16 cellular contexts compared by ENCODE assay signal in genomic region chr1:232223309-232223708, GRCh38.
"Had no signal": no experiment of that assay in that cellular context is flagged by ENCODE, and none has a peak within 500 bp of the region (broad histone marks: within the 10 kb centered on the region; RNA-seq: fewer than 3 reads in every experiment).

No MANE protein-coding gene starts in this region.

- H3K36me3 ChIP-seq: cardiac muscle cell, heart right ventricle, suprapubic skin, upper lobe of right lung had no signal

- H3K27me3 Mint-ChIP-seq: activated CD4-positive, alpha-beta T cell treated with anti-CD3 and anti-CD28 coated beads, Interleukin-2, amount 10 ng/mL, durations not matched to agents 7 days and 5 days; activated T-helper 17 cell treated with anti-CD3 and anti-CD28 coated beads, Interleukin-2, amount 50 U/mL, for 72 hours had no signal

- DNase-seq: activated CD4-positive, alpha-beta T cell treated with anti-CD3 and anti-CD28 coated beads, Interleukin-2, amount 10 ng/mL, durations not matched to agents 7 days and 5 days; activated CD4-positive, CD25-positive, alpha-beta regulatory T cell; activated CD8-positive, alpha-beta memory T cell treated with anti-CD3 and anti-CD28 coated beads for 24 hours; activated naive CD4-positive, alpha-beta T cell treated with anti-CD3 and anti-CD28 coated beads for 36 hours; effector CD8-positive, alpha-beta T cell; foreskin melanocyte; heart right ventricle; nucleus accumbens; psoas muscle; stimulated activated CD4-positive, alpha-beta T cell treated with anti-CD3 and anti-CD28 coated beads, Interleukin-2, amount 100 ng/mL, for 24 hours; stimulated activated naive CD4-positive, alpha-beta T cell treated with Interleukin-2 at 50 U/mL for 16 hours; upper lobe of right lung had no signal

- H3K4me3 ChIP-seq: cardiac muscle cell, heart right ventricle, psoas muscle, suprapubic skin, upper lobe of right lung had no signal

- H3K4me1 ChIP-seq: psoas muscle, upper lobe of right lung had no signal

- H3K27ac ChIP-seq: cardiac muscle cell, heart right ventricle, psoas muscle, suprapubic skin, upper lobe of right lung had no signal

- H3K9me3 Mint-ChIP-seq: activated CD4-positive, alpha-beta T cell treated with anti-CD3 and anti-CD28 coated beads, Interleukin-2, amount 10 ng/mL, durations not matched to agents 7 days and 5 days; activated naive CD4-positive, alpha-beta T cell treated with anti-CD3 and anti-CD28 coated beads for 36 hours; activated T-helper 17 cell treated with anti-CD3 and anti-CD28 coated beads, Interleukin-2, amount 50 U/mL, for 72 hours; natural killer cell treated with Interleukin-12 subunit alpha and Interleukin-12 subunit beta and Interleukin-15 and Interleukin-18, amount 100 ng/mL, for 72 hours had no signal

- H3K36me3 Mint-ChIP-seq: natural killer cell treated with Interleukin-12 subunit alpha and Interleukin-12 subunit beta and Interleukin-15 and Interleukin-18, amount 100 ng/mL, for 72 hours had no signal

- H3K27ac Mint-ChIP-seq: activated CD4-positive, alpha-beta T cell treated with anti-CD3 and anti-CD28 coated beads, Interleukin-2, amount 10 ng/mL, durations not matched to agents 7 days and 5 days; activated naive CD4-positive, alpha-beta T cell treated with anti-CD3 and anti-CD28 coated beads for 36 hours; activated T-helper 17 cell treated with anti-CD3 and anti-CD28 coated beads, Interleukin-2, amount 50 U/mL, for 72 hours; natural killer cell treated with Interleukin-12 subunit alpha and Interleukin-12 subunit beta and Interleukin-15 and Interleukin-18, amount 100 ng/mL, for 72 hours had no signal

- H3K4me3 Mint-ChIP-seq: activated CD4-positive, alpha-beta T cell treated with anti-CD3 and anti-CD28 coated beads, Interleukin-2, amount 10 ng/mL, durations not matched to agents 7 days and 5 days; activated naive CD4-positive, alpha-beta T cell treated with anti-CD3 and anti-CD28 coated beads for 36 hours; activated T-helper 17 cell treated with anti-CD3 and anti-CD28 coated beads, Interleukin-2, amount 50 U/mL, for 72 hours; natural killer cell treated with Interleukin-12 subunit alpha and Interleukin-12 subunit beta and Interleukin-15 and Interleukin-18, amount 100 ng/mL, for 72 hours had no signal

- H3K9me3 ChIP-seq: heart right ventricle, psoas muscle, suprapubic skin, upper lobe of right lung had no signal

- H3K27me3 ChIP-seq: cardiac muscle cell, suprapubic skin, upper lobe of right lung had no signal
